1 cellular context compared by ENCODE assay signal in genomic region chr16:22660441-22661160, GRCh38.
TF ChIP-seq lines count a peak whose summit lies in the region.

No MANE protein-coding gene starts in this region.

TF ChIP-seq in H1, 55 proteins besides CTCF, POLR2A, EP300 and RAD21 (continued from another document):
- no peak for TF ChIP-seq CHD7 (IDR thresholded peaks at IDR 0.05; ENCODE audit: insufficient replicate concordance, low read length)
- TF ChIP-seq EZH2 (IDR thresholded peaks at IDR 0.05; ENCODE audit: low read depth, low read length, severe bottlenecking), result no peak
- TF ChIP-seq HDAC6 (IDR thresholded peaks at IDR 0.05; ENCODE audit: low read depth, low read length), result no peak
- no peak for TF ChIP-seq POU5F1 (IDR thresholded peaks at IDR 0.05; ENCODE audit: low read depth, low read length)
- TF ChIP-seq CBX5 (IDR thresholded peaks at IDR 0.05; ENCODE audit: low read depth, low read length), result no peak
- no peak for TF ChIP-seq HDAC2 (IDR thresholded peaks at IDR 0.05; ENCODE audit: borderline replicate concordance in 1 of 2, low read depth in 2 of 2, low read length in 2 of 2)
- TF ChIP-seq YY1 (IDR thresholded peaks at IDR 0.05; ENCODE audit: low read depth, low read length), result no peak
- TF ChIP-seq SIX5 (IDR thresholded peaks at IDR 0.05; ENCODE audit: low read depth, low read length), result no peak
- TF ChIP-seq RNF2 (IDR thresholded peaks at IDR 0.05; ENCODE audit: borderline replicate concordance, low read depth, low read length, missing control alignments, poor library complexity, severe bottlenecking), result no peak
- no peak for TF ChIP-seq BACH1 (IDR thresholded peaks at IDR 0.05; ENCODE audit: low read length)
- no peak for TF ChIP-seq CREB1 (IDR thresholded peaks at IDR 0.05)
- no peak for TF ChIP-seq KDM5A (IDR thresholded peaks at IDR 0.05; ENCODE audit: low read length)
- TF ChIP-seq SUZ12 (IDR thresholded peaks at IDR 0.05; ENCODE audit: low read length), result no peak
